In genomic region chr9:8800196-8800595, GRCh38 we compare ENCODE assay signal across 22 cellular contexts.
"Had no signal": no experiment of that assay in that cellular context is flagged by ENCODE, and none has a peak within 500 bp of the region (broad histone marks: within the 10 kb centered on the region; RNA-seq: fewer than 3 reads in every experiment).

No MANE protein-coding gene starts in this region.

- ATAC-seq: left cardiac atrium; mucosa of descending colon; naive thymus-derived CD8-positive, alpha-beta T cell; pancreas; right cardiac atrium; stimulated activated effector memory CD8-positive, alpha-beta T cell treated with anti-CD3 and anti-CD28 coated beads, Interleukin-12 subunit alpha, Interleukin-12 subunit beta, amount 100 ng/mL, for 72 hours; stimulated activated naive CD8-positive, alpha-beta T cell treated with anti-CD3 and anti-CD28 coated beads, Interleukin-15, Interleukin-2, amounts not matched to agents 100 U/mL and 50 U/mL, for 24 hours had no signal

- H3K9me3 Mint-ChIP-seq: naive thymus-derived CD8-positive, alpha-beta T cell; stimulated activated effector memory CD8-positive, alpha-beta T cell treated with anti-CD3 and anti-CD28 coated beads, Interleukin-12 subunit alpha, Interleukin-12 subunit beta, amount 100 ng/mL, for 72 hours had no signal

- H3K36me3 Mint-ChIP-seq: immature natural killer cell; naive thymus-derived CD8-positive, alpha-beta T cell; stimulated activated effector memory CD8-positive, alpha-beta T cell treated with anti-CD3 and anti-CD28 coated beads, Interleukin-12 subunit alpha, Interleukin-12 subunit beta, amount 100 ng/mL, for 72 hours had no signal

- H3K4me1 Mint-ChIP-seq: immature natural killer cell; naive thymus-derived CD8-positive, alpha-beta T cell; stimulated activated effector memory CD8-positive, alpha-beta T cell treated with anti-CD3 and anti-CD28 coated beads, Interleukin-12 subunit alpha, Interleukin-12 subunit beta, amount 100 ng/mL, for 72 hours had no signal

- H3K27ac Mint-ChIP-seq: immature natural killer cell; naive thymus-derived CD8-positive, alpha-beta T cell; progenitor cell of endocrine pancreas; stimulated activated effector memory CD8-positive, alpha-beta T cell treated with anti-CD3 and anti-CD28 coated beads, Interleukin-12 subunit alpha, Interleukin-12 subunit beta, amount 100 ng/mL, for 72 hours had no signal

- DNase-seq: effector memory CD4-positive, alpha-beta T cell; immature natural killer cell; kidney; left cardiac atrium; left ventricle myocardium inferior; mesenchymal stem cell; mucosa of descending colon; naive thymus-derived CD8-positive, alpha-beta T cell; occipital lobe; pancreas; right cardiac atrium; stimulated activated CD4-positive, alpha-beta T cell treated with anti-CD3 and anti-CD28 coated beads, Interleukin-4, amount 100 ng/mL, for 1 hour; stimulated activated CD8-positive, alpha-beta memory T cell treated with anti-CD3 and anti-CD28 coated beads, Interleukin-4, amount 100 ng/mL, for 48 hours; stimulated activated naive CD8-positive, alpha-beta T cell treated with anti-CD3 and anti-CD28 coated beads, Interleukin-15, Interleukin-2, amounts not matched to agents 100 U/mL and 50 U/mL, for 24 hours; thyroid gland; upper lobe of left lung; uterus had no signal

- H3K27me3 Mint-ChIP-seq: naive thymus-derived CD8-positive, alpha-beta T cell; progenitor cell of endocrine pancreas had no signal

- H3K4me3 ChIP-seq: esophagus muscularis mucosa, left ventricle myocardium inferior, lung, mucosa of descending colon, pancreas, suprapubic skin, thyroid gland, upper lobe of left lung, uterus had no signal

- H3K4me3 Mint-ChIP-seq: immature natural killer cell; naive thymus-derived CD8-positive, alpha-beta T cell; stimulated activated effector memory CD8-positive, alpha-beta T cell treated with anti-CD3 and anti-CD28 coated beads, Interleukin-12 subunit alpha, Interleukin-12 subunit beta, amount 100 ng/mL, for 72 hours had no signal
